18 cellular contexts compared by ENCODE assay signal in the genomic region with DNA sequence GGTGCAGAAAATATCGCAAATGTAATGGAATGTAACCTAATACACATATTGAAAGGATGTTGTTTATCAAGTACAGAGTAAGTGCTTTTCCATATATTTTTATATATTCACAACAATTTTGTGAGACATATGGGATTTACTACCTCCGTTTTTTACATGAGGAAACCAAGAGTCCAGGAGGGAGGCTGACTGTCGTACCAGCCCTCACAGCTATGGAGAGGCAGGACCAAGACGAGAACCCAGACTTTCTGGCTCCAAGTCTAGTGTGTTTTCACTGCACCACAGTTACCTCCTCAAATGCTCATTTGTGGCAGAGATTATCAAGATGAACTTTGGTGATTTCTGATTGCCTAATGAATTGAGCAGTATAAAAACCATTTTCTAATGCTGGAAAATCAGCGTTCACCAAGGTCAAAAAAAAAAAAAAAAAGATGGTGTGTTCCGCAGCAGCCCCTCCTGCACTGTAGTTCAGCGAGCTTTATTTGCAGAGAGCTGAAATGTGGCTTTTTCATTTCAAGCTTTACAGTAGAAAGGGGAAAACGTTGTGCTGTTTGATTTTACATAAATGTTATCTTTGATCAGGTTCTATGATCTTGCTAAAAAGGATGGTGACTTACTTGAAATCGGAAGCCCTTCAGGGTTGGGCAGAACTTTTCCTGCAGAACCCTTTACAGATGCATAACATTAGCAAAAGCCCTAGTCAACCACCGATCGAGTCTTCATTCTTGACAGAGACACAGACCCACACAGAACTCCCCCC. TPM values are rescaled to one million over a fixed set of nuclear protein-coding genes. Genes with fewer than 3 reads are reported as not detected.
A peak's percentile ranks its signal among the peaks of the same experiment; 100 is the strongest.
DNase-seq lines count a peak whose midpoint lies in the region; ATAC-seq and TF ChIP-seq lines count a peak whose summit lies in the region.
"Had no signal": no experiment of that assay in that cellular context is flagged by ENCODE, and none has a peak within 500 bp of the region (broad histone marks: within the 10 kb centered on the region; RNA-seq: fewer than 3 reads in every experiment).

No MANE protein-coding gene starts in this region.

- H3K9me3 Mint-ChIP-seq in HFFc6 = no peaks in the 10 kb centered on the region
- H3K9me3 Mint-ChIP-seq: activated naive CD8-positive, alpha-beta T cell treated with anti-CD3 and anti-CD28 coated beads for 36 hours; central memory CD8-positive, alpha-beta T cell; naive B cell; stimulated activated memory B cell treated with anti-CD40 and anti-IgM and Interleukin-4, amounts not matched to agents 10 μg/mL and 1 μg/mL and 100 μg/mL, for 72 hours had no signal

- TF ChIP-seq POLR2A in gastroesophageal sphincter (IDR thresholded peaks at IDR 0.05) = no peak

- H3K36me3 ChIP-seq in PC-3 (ENCODE audit: low read depth, low read length) (peaks cover 6% of the 10 kb centered on the region; the same call in 1 of the 2 replicates), gastroesophageal sphincter (peaks cover 0 to 14% of the 10 kb centered on the region in 2 donors), upper lobe of right lung (no peaks in the 10 kb centered on the region)

- no peak overlapping the region for H3K27ac Mint-ChIP-seq in HFFc6
- H3K27ac Mint-ChIP-seq: activated naive CD8-positive, alpha-beta T cell treated with anti-CD3 and anti-CD28 coated beads for 36 hours; stimulated activated memory B cell treated with anti-CD40 and anti-IgM and Interleukin-4, amounts not matched to agents 10 μg/mL and 1 μg/mL and 100 μg/mL, for 72 hours had no signal

- H3K27me3 Mint-ChIP-seq in HFFc6 (ENCODE audit: insufficient read depth) = no peaks in the 10 kb centered on the region; the same call in 1 of the 2 replicates
- H3K27me3 Mint-ChIP-seq: activated naive CD8-positive, alpha-beta T cell treated with anti-CD3 and anti-CD28 coated beads for 36 hours; central memory CD8-positive, alpha-beta T cell; naive B cell; stimulated activated memory B cell treated with anti-CD40 and anti-IgM and Interleukin-4, amounts not matched to agents 10 μg/mL and 1 μg/mL and 100 μg/mL, for 72 hours had no signal

- H3K4me3 Mint-ChIP-seq in HFFc6 = no peak overlapping the region
- H3K4me3 Mint-ChIP-seq: activated naive CD8-positive, alpha-beta T cell treated with anti-CD3 and anti-CD28 coated beads for 36 hours; central memory CD8-positive, alpha-beta T cell; naive B cell; stimulated activated memory B cell treated with anti-CD40 and anti-IgM and Interleukin-4, amounts not matched to agents 10 μg/mL and 1 μg/mL and 100 μg/mL, for 72 hours had no signal

- no peaks in the 10 kb centered on the region for H3K9me3 ChIP-seq in PC-3 (ENCODE audit: low read length)
- no peaks in the 10 kb centered on the region for H3K9me3 ChIP-seq in gastroesophageal sphincter
- no peaks in the 10 kb centered on the region for H3K9me3 ChIP-seq in upper lobe of right lung
- H3K9me3 ChIP-seq: heart left ventricle, Peyer's patch had no signal

- H3K9ac ChIP-seq in PC-3 (ENCODE audit: low read length) = peak overlapping the region; percentile 43; the same call in 1 of the 2 replicates

- H3K27me3 ChIP-seq in PC-3 (ENCODE audit: low read length) (no peaks in the 10 kb centered on the region), gastroesophageal sphincter (no peaks in the 10 kb centered on the region), upper lobe of right lung (no peaks in the 10 kb centered on the region)
- H3K27me3 ChIP-seq: heart left ventricle, Peyer's patch had no signal

- no peaks in the 10 kb centered on the region for H4K20me1 ChIP-seq in PC-3 (ENCODE audit: low read length)

- POLR2A ChIA-PET in PC-3 (lab: Charles Lee; ENCODE audit: unreplicated experiment) = no interaction called here

- no peaks in the 10 kb centered on the region for H3F3A ChIP-seq in PC-3 (ENCODE audit: low read length, unreplicated experiment)

- no peaks in the 10 kb centered on the region for H3K79me2 ChIP-seq in PC-3 (ENCODE audit: low read length)

- H3K9me2 ChIP-seq in PC-3 (replicated peaks; ENCODE audit: low read length) = no peaks in the 10 kb centered on the region

- no peak for TF ChIP-seq CTCF in PC-3 (conservative IDR thresholded peaks at IDR 0.05; ENCODE audit: low read depth, low read length)
- no peak for TF ChIP-seq CTCF in gastroesophageal sphincter (IDR thresholded peaks at IDR 0.05)
- no peak for TF ChIP-seq CTCF in upper lobe of right lung (IDR thresholded peaks at IDR 0.05)
- no peak for TF ChIP-seq CTCF in HFFc6 (IDR thresholded peaks at IDR 0.05)

- no TSS peak for BruUV-seq in PC-3 (replicated peaks; lab: Mats Ljungman, UMichigan)

- 62 to 65% methylated on average over 9 to 11 of the region's 11 CpGs for WGBS in gastroesophageal sphincter (ENCODE audit: low coverage in 1 of 2), 2 donors

- intact Hi-C loops in PC-3 (cut with micrococcal nuclease) = no loop called here
- intact Hi-C loops in upper lobe of right lung (cut with DNase I) = no loop called here

- H2AFZ ChIP-seq in PC-3 (ENCODE audit: low read length) = no peak overlapping the region

- no peak overlapping the region for H3K4me3 ChIP-seq in PC-3 (ENCODE audit: low read length)
- H3K4me3 ChIP-seq in gastroesophageal sphincter = no peak overlapping the region
- H3K4me3 ChIP-seq in skin epidermis = no peak overlapping the region
- no peak overlapping the region for H3K4me3 ChIP-seq in upper lobe of right lung
- H3K4me3 ChIP-seq: heart left ventricle, Peyer's patch had no signal

- CTCF ChIA-PET in PC-3 (lab: Charles Lee) = interaction anchor here (0.6 kb wide), 1 partner anchor 163 kb away, joined by 3 read pairs; no protein-coding TSS in a partner anchor

- H3K4me1 Mint-ChIP-seq in HFFc6 (ENCODE audit: low read depth) = peaks cover 48% of the 10 kb centered on the region
- H3K4me1 Mint-ChIP-seq: activated naive CD8-positive, alpha-beta T cell treated with anti-CD3 and anti-CD28 coated beads for 36 hours; central memory CD8-positive, alpha-beta T cell; naive B cell; stimulated activated memory B cell treated with anti-CD40 and anti-IgM and Interleukin-4, amounts not matched to agents 10 μg/mL and 1 μg/mL and 100 μg/mL, for 72 hours had no signal

- DNase-seq in DMS 273 treated with DMSO at 0.1 percent for 48 hours (lab: John Stamatoyannopoulos, UW) (peak; percentile 14), PC-3 (no peak), kidney glomerular epithelial cell (lab: John Stamatoyannopoulos, UW) (no peak), upper lobe of right lung (no peak), occipital lobe (lab: John Stamatoyannopoulos, UW) (no peak), HFFc6 (no peak)
- DNase-seq: activated naive CD8-positive, alpha-beta T cell treated with anti-CD3 and anti-CD28 coated beads for 36 hours; DMS153; Kasumi-1; naive B cell; NCI-H1436 treated with DMSO at 0.1 percent for 48 hours; NCI-H524 treated with DMSO at 0.1 percent for 48 hours had no signal

- H3K27ac ChIP-seq in PC-3 (ENCODE audit: low read length) = peak overlapping the region; percentile 79; the same call in 1 of the 2 replicates
- H3K27ac ChIP-seq in gastroesophageal sphincter = peak overlapping the region in 3 of 4 donors; percentile 73 to 79 (median 76)
- H3K27ac ChIP-seq in skin epidermis = peak overlapping the region in 11 of 21 experiments; percentile 4 to 74 (median 35)
- no peak overlapping the region for H3K27ac ChIP-seq in upper lobe of right lung

- TF ChIP-seq EP300 in gastroesophageal sphincter (IDR thresholded peaks at IDR 0.05) = no peak

- peaks cover 36% of the 10 kb centered on the region for H3K4me1 ChIP-seq in PC-3 (ENCODE audit: insufficient read depth, low read length)
- peaks cover 6 to 63% (median 20%) of the 10 kb centered on the region in 3 donors for H3K4me1 ChIP-seq in gastroesophageal sphincter
- H3K4me1 ChIP-seq in upper lobe of right lung = no peaks in the 10 kb centered on the region

- no peak overlapping the region for H3K4me2 ChIP-seq in PC-3 (ENCODE audit: low read length)

- peaks cover 6% of the 10 kb centered on the region; the same call in 1 of the 2 replicates for H3K36me3 Mint-ChIP-seq in HFFc6 (ENCODE audit: low read depth)
- H3K36me3 Mint-ChIP-seq: activated naive CD8-positive, alpha-beta T cell treated with anti-CD3 and anti-CD28 coated beads for 36 hours had no signal

- ATAC-seq in PC-3 = no peak
- no peak for ATAC-seq in gastroesophageal sphincter
- no peak for ATAC-seq in upper lobe of right lung
- ATAC-seq: stimulated activated memory B cell treated with anti-CD40 and anti-IgM and Interleukin-4, amounts not matched to agents 10 μg/mL and 1 μg/mL and 100 μg/mL, for 72 hours had no signal

RNA-seq across cellular contexts. Expression of gene WEE1, which starts 44.7 kb away (rescaled TPM):
- total RNA-seq in PC-3 (2014; rRNA removed) = 45.1 and 46.9 TPM in 2 replicates
- 10 to 100 TPM; 42.5 to 65.3 (median 51.3) TPM for total RNA-seq in gastroesophageal sphincter
- total RNA-seq in upper lobe of right lung = 10.9 TPM
- 17.3 TPM for total RNA-seq in occipital lobe
- 10 to 100 TPM; 28.3 to 45.6 (median 39.4) TPM for total RNA-seq in HFFc6 (2021; fragmentation: NEBNext Ultra II Directional; extraction: Animal tissue kit (Norgen Biotek cat#: 25700))
